In genomic region chr1:54069792-54070548, GRCh38 we compare ENCODE assay signal across 8 cellular contexts. TPM values are rescaled to one million over a fixed set of nuclear protein-coding genes. Genes with fewer than 3 reads are reported as not detected.
A peak's percentile ranks its signal among the peaks of the same experiment; 100 is the strongest.
DNase-seq lines count a peak whose midpoint lies in the region; ATAC-seq, FAIRE-seq and TF ChIP-seq lines count a peak whose summit lies in the region.

No MANE protein-coding gene starts in this region.

- no peak overlapping the region for H3K18ac ChIP-seq in H1 (ENCODE audit: extremely low read depth, low read length)

- no peak overlapping the region for H2BK15ac ChIP-seq in H1 (ENCODE audit: low read length)

- H3K79me2 ChIP-seq in H1 (ENCODE audit: control insufficient read depth in 1 of 2, insufficient read depth in 2 of 2, low read length in 2 of 2), result no peaks in the 10 kb centered on the region

- TF ChIP-seq POLR2A in H1 (IDR thresholded peaks at IDR 0.05; ENCODE audit: control extremely low read depth in 1 of 2, low read depth in 2 of 2, low read length in 2 of 2), result no peak

- no peak overlapping the region for H3K4me2 ChIP-seq in H1 (ENCODE audit: insufficient read depth in 1 of 2, low read depth in 2 of 2, low read length in 2 of 2)

- DNase-seq in LoVo (ENCODE audit: low spot score), result peak; percentile 69
- DNase-seq in RKO (ENCODE audit: low spot score), result peak; percentile 80
- no peak for DNase-seq in H1 (ENCODE audit: low read depth in 1 of 2, low spot score in 2 of 2)
- peak; percentile 70 for DNase-seq in middle frontal gyrus (ENCODE audit: extremely low spot score, low spot score)
- no peak for DNase-seq in stimulated activated CD4-positive, alpha-beta T cell treated with anti-CD3 and anti-CD28 coated beads, Interleukin-12 subunit alpha, Interleukin-12 subunit beta, amount 100 ng/mL, for 4 hours
- DNase-seq in COLO668 (lab: John Stamatoyannopoulos, UW; ENCODE audit: unreplicated experiment), result no peak

- TF ChIP-seq EP300 in H1 (IDR thresholded peaks at IDR 0.05; ENCODE audit: borderline replicate concordance in 1 of 2, low read depth in 2 of 2, low read length in 2 of 2), result no peak

- no peak overlapping the region for H3K4ac ChIP-seq in H1 (replicated peaks; ENCODE audit: insufficient read length, low read depth, low read length)

- H3K4me3 ChIP-seq in H1 (ENCODE audit: extremely low read depth in 1 of 4, insufficient read depth in 2 of 4, low read depth in 3 of 4, low read length in 4 of 4), result no peak overlapping the region

- TF ChIP-seq CTCF in C4-2B (conservative IDR thresholded peaks at IDR 0.05) (peak; percentile 94), H1 (IDR thresholded peaks at IDR 0.05; ENCODE audit: control extremely low read depth in 1 of 3, insufficient read depth in 1 of 3, low read depth in 1 of 3, low read length in 3 of 3) (peak in 2 of 3 experiments; percentile 60 to 93; a peak in 3 of 4 replicates)

- no peak overlapping the region for H4K8ac ChIP-seq in H1 (ENCODE audit: extremely low read depth, insufficient read depth, low read length)

- no peak overlapping the region for H3K56ac ChIP-seq in H1 (replicated peaks; ENCODE audit: insufficient read length, low read depth, low read length)

- H3K23ac ChIP-seq in H1 (ENCODE audit: insufficient read length), result no peak overlapping the region

- no peaks in the 10 kb centered on the region for H3K9me3 ChIP-seq in H1 (ENCODE audit: insufficient read depth in 2 of 2, low read depth in 1 of 2, low read length in 1 of 2)

- no peaks in the 10 kb centered on the region for H4K20me1 ChIP-seq in H1 (replicated peaks in 1 of 2; ENCODE audit: control insufficient read depth in 1 of 2, insufficient read depth in 2 of 2, low read length in 2 of 2)

- H3K27ac ChIP-seq in C4-2B, result no peak overlapping the region
- H3K27ac ChIP-seq in H1 (ENCODE audit: low read depth, low read length), result no peak overlapping the region

- no peaks in the 10 kb centered on the region for H3K4me1 ChIP-seq in H1 (replicated peaks in 1 of 4; ENCODE audit: control insufficient read depth in 3 of 4, insufficient read depth in 4 of 4, low read length in 3 of 4)

- H4K91ac ChIP-seq in H1 (replicated peaks; ENCODE audit: insufficient read length, low read length), result no peak overlapping the region

- POLR2A ChIA-PET in H1 (lab: Charles Lee; ENCODE audit: partially characterized antibody), result no interaction called here

- H3K14ac ChIP-seq in H1 (ENCODE audit: insufficient read length), result no peak overlapping the region

- no peak overlapping the region for H2BK120ac ChIP-seq in H1 (replicated peaks; ENCODE audit: low read depth, low read length)

- peak overlapping the region; percentile 19 for H4K5ac ChIP-seq in H1 (ENCODE audit: insufficient read length, low read depth, low read length)

- no peaks in the 10 kb centered on the region for H3K79me1 ChIP-seq in H1 (ENCODE audit: low read depth, low read length)

- CTCF ChIA-PET in H1 (lab: Charles Lee; ENCODE audit: partially characterized antibody), result interaction anchor here (0.7 to 3.2 kb wide), 13 partner anchors 8 to 415 kb away, joined by 3 to 13 read pairs (median 3); no protein-coding TSS in a partner anchor

- peak; percentile 57 to 73 for TF ChIP-seq RAD21 in H1 (IDR thresholded peaks at IDR 0.05 in 1 of 2, conservative IDR thresholded peaks at IDR 0.05 in 1 of 2; ENCODE audit: low read depth in 2 of 2, low read length in 2 of 2)

- no peaks in the 10 kb centered on the region for H3K27me3 ChIP-seq in H1 (replicated peaks in 1 of 4; ENCODE audit: control insufficient read depth in 3 of 4, extremely low read depth in 1 of 4, insufficient read depth in 3 of 4, low read length in 3 of 4)

- no peak for FAIRE-seq in H1 (lab: Jason Lieb, UNC)

- no peak overlapping the region for H3K9ac ChIP-seq in H1 (replicated peaks in 1 of 4; ENCODE audit: extremely low read depth in 1 of 4, low read depth in 3 of 4, low read length in 3 of 4)

- no peak overlapping the region for H2BK5ac ChIP-seq in H1 (ENCODE audit: low read depth, low read length)

- no peak overlapping the region for H2BK12ac ChIP-seq in H1 (ENCODE audit: low read depth, low read length)

- WGBS in H1 (ENCODE audit: extremely low coverage in 1 of 2, insufficient coverage in 1 of 2, insufficient read length in 1 of 2, insufficient replicate concordance in 2 of 2, low coverage in 1 of 2, low lambda C conversion rate in 2 of 2, missing lambda C conversion rate in 1 of 2), 2 experiments, result 73 to 100% methylated on average over 1 to 3 of the region's 3 CpGs

- no peak overlapping the region for H2AK5ac ChIP-seq in H1 (ENCODE audit: low read depth, low read length)

- no peak overlapping the region for H2BK20ac ChIP-seq in H1 (ENCODE audit: low read length)

- H2AFZ ChIP-seq in H1 (ENCODE audit: low read length), result no peak overlapping the region

- peaks cover 0 to 10% (median 0%) of the 10 kb centered on the region in 4 experiments; a peak in 2 of 8 replicates for H3K36me3 ChIP-seq in H1 (ENCODE audit: control insufficient read depth in 2 of 4, insufficient read depth in 4 of 4, low read length in 3 of 4)

- H3K23me2 ChIP-seq in H1 (ENCODE audit: low read depth, low read length), result no peaks in the 10 kb centered on the region

- ATAC-seq in GM18868 (IDR thresholded peaks at IDR 0.05; ENCODE audit: unreplicated experiment), result peak; percentile 68

TF ChIP-seq in H1, 55 proteins besides CTCF, POLR2A, EP300 and RAD21:
- TF ChIP-seq HDAC6 (IDR thresholded peaks at IDR 0.05; ENCODE audit: low read depth, low read length) (no peak), SAP30 (IDR thresholded peaks at IDR 0.05; ENCODE audit: insufficient read depth, insufficient replicate concordance, low read length) (no peak), HDAC2 (IDR thresholded peaks at IDR 0.05; ENCODE audit: borderline replicate concordance in 1 of 2, low read depth in 2 of 2, low read length in 2 of 2) (no peak), CHD1 (IDR thresholded peaks at IDR 0.05; ENCODE audit: low read depth, low read length) (no peak), TBP (IDR thresholded peaks at IDR 0.05; ENCODE audit: low read depth, low read length) (no peak), TCF12 (IDR thresholded peaks at IDR 0.05; ENCODE audit: low read depth, low read length) (no peak)

RNA-seq across cellular contexts. Expression of gene TCEANC2, which starts 16.6 kb away (rescaled TPM):
- 6.4 and 8.2 TPM in 2 replicates for total RNA-seq in H1 (2021; fragmentation: NEBNext Ultra II Directional; extraction: Animal tissue kit (Norgen Biotek cat#: 25700))
- 4.0 and 4.2 TPM in 2 replicates for polyA plus RNA-seq in H1 (2011; rRNA removed)
- 5.2 TPM for polyA plus RNA-seq in H1 (2011; cell fraction: cytosol; rRNA removed)
- 6.2 TPM for polyA plus RNA-seq in H1 (2011; cell fraction: nucleus; rRNA removed)
- polyA plus RNA-seq in H1 (2012, experiment 1 of 2), result 3.3 to 4.2 TPM (median 3.6 TPM) in 4 replicates
- polyA plus RNA-seq in H1 (2012, experiment 2 of 2), result 1.7 TPM
- polyA plus RNA-seq in H1 (2013, experiment 1 of 2), result 3.0 TPM
- 2.7 TPM for polyA plus RNA-seq in H1 (2013, experiment 2 of 2)
- 6.7 and 7.0 TPM in 2 replicates for polyA minus RNA-seq in H1 (2011; rRNA and poly(A)+ RNA removed)
- 4.4 TPM for polyA minus RNA-seq in H1 (2011; cell fraction: cytosol; rRNA and poly(A)+ RNA removed)
- 8.1 TPM for polyA minus RNA-seq in H1 (2011; cell fraction: nucleus; rRNA and poly(A)+ RNA removed)

RNA-seq across cellular contexts. Expression of gene TMEM59, which starts 17.0 kb away (rescaled TPM):
- total RNA-seq in H1 (2021; fragmentation: NEBNext Ultra II Directional; extraction: Animal tissue kit (Norgen Biotek cat#: 25700)), result 123 and 139 TPM in 2 replicates
- 71.2 and 116 TPM in 2 replicates for polyA plus RNA-seq in H1 (2011; rRNA removed)
- polyA plus RNA-seq in H1 (2011; cell fraction: cytosol; rRNA removed), result 132 TPM
- 40.3 TPM for polyA plus RNA-seq in H1 (2011; cell fraction: nucleus; rRNA removed)
- 97.4 to 114 TPM (median 102 TPM) in 4 replicates for polyA plus RNA-seq in H1 (2012, experiment 1 of 2)
- polyA plus RNA-seq in H1 (2012, experiment 2 of 2), result 26.5 TPM
- 141 TPM for polyA plus RNA-seq in H1 (2013, experiment 1 of 2)
- polyA plus RNA-seq in H1 (2013, experiment 2 of 2), result 160 TPM
- 95.0 and 118 TPM in 2 replicates for polyA minus RNA-seq in H1 (2011; rRNA and poly(A)+ RNA removed)
- polyA minus RNA-seq in H1 (2011; cell fraction: cytosol; rRNA and poly(A)+ RNA removed), result 52.6 TPM
- polyA minus RNA-seq in H1 (2011; cell fraction: nucleus; rRNA and poly(A)+ RNA removed), result 36.0 TPM

RNA-seq across cellular contexts. Expression of gene LDLRAD1, which starts 52.0 kb away (rescaled TPM):
- not detected in 2 replicates for total RNA-seq in H1 (2021; fragmentation: NEBNext Ultra II Directional; extraction: Animal tissue kit (Norgen Biotek cat#: 25700))
- not detected in 2 replicates for polyA plus RNA-seq in H1 (2011; rRNA removed)
- not detected for polyA plus RNA-seq in H1 (2011; cell fraction: cytosol; rRNA removed)
- not detected for polyA plus RNA-seq in H1 (2011; cell fraction: nucleus; rRNA removed)
- not detected in 4 replicates for polyA plus RNA-seq in H1 (2012, experiment 1 of 2)
- not detected for polyA plus RNA-seq in H1 (2012, experiment 2 of 2)
- not detected for polyA plus RNA-seq in H1 (2013, experiment 1 of 2)
- 0.04 TPM for polyA plus RNA-seq in H1 (2013, experiment 2 of 2)
- not detected in 2 replicates for polyA minus RNA-seq in H1 (2011; rRNA and poly(A)+ RNA removed)
- not detected for polyA minus RNA-seq in H1 (2011; cell fraction: cytosol; rRNA and poly(A)+ RNA removed)
- polyA minus RNA-seq in H1 (2011; cell fraction: nucleus; rRNA and poly(A)+ RNA removed), result not detected

Comparison
In these comparisons a context has a peak if more than half of its experiments do, and no peak if none do; other contexts are left out.
1. DNase-seq: peak in LoVo (single experiment), RKO (single experiment) and middle frontal gyrus (single experiment); none in H1 (0 of 2), stimulated activated CD4-positive, alpha-beta T cell treated with anti-CD3 and anti-CD28 coated beads, Interleukin-12 subunit alpha, Interleukin-12 subunit beta, amount 100 ng/mL, for 4 hours (single experiment) and COLO668 (single experiment).